ENCODE assay signal across 8 cellular contexts in the genomic region with DNA sequence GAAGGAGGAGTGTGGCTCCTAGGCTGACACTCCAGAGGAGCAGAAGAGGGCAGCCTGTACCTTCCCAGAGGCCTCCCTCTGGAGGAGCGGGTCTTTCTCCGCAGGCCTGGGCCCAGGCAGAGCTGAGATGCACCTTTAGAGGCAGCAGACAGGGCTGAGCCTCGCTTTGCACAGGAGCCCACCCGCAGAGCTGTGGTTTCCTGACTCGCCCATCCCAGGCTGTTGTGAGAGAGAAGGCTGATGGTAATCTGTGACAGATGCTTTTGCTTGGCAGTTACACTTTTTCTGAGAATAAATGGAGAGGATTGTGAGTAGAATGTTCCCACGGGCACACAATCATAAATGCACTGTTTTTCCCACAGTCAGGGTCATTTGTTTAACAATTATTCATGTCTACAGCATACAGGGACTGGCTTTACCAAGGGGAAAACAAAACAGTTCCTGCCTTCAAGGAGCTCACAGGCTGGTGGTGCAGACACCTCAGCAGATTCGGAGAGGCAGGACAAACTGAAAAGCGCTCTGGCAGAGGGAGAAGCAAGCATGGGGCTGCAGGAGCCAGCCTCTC.
A peak's percentile ranks its signal among the peaks of the same experiment; 100 is the strongest.
DNase-seq lines count a peak whose midpoint lies in the region; ATAC-seq lines count a peak whose summit lies in the region.

No MANE protein-coding gene starts in this region.

- no peak overlapping the region for H3K9ac ChIP-seq in SK-N-MC (ENCODE audit: insufficient read length)

- no peaks in the 10 kb centered on the region for H3K36me3 ChIP-seq in SK-N-MC (ENCODE audit: insufficient read depth, low read length)

- peak; percentile 43 for ATAC-seq in HG03039 (IDR thresholded peaks at IDR 0.05; ENCODE audit: unreplicated experiment)

- H3K9me3 ChIP-seq in SK-N-MC (ENCODE audit: low read depth, low read length), result no peaks in the 10 kb centered on the region

- peak overlapping the region; percentile 83 for H3K27ac ChIP-seq in SK-N-MC

- DNase-seq in GM04503 (ENCODE audit: low read depth), result peak; percentile 68
- peak; percentile 89 for DNase-seq in SK-N-MC (ENCODE audit: low read depth, low spot score)
- peak; percentile 64 for DNase-seq in activated naive CD4-positive, alpha-beta T cell treated with anti-CD3 and anti-CD28 coated beads, Interleukin-2, amount 50 U/mL, for 16 hours
- peak; percentile 84 for DNase-seq in islet precursor cell
- DNase-seq in stimulated activated naive CD4-positive, alpha-beta T cell (lab: John Stamatoyannopoulos, UW), result peak; percentile 77 to 88 (median 85)
- no peak for DNase-seq in NCI-H748 (lab: John Stamatoyannopoulos, UW; ENCODE audit: unreplicated experiment)
- no peak for DNase-seq in dedifferentiated amniotic fluid mesenchymal stem cell (ENCODE audit: extremely low spot score)

- peak overlapping the region; percentile 8 for H3K4me3 ChIP-seq in SK-N-MC

Comparison
In these comparisons a context has a peak if more than half of its experiments do, and no peak if none do; other contexts are left out.
1. DNase-seq: peak in GM04503 (single experiment), SK-N-MC (single experiment), activated naive CD4-positive, alpha-beta T cell treated with anti-CD3 and anti-CD28 coated beads, Interleukin-2, amount 50 U/mL, for 16 hours (single experiment), islet precursor cell (single experiment) and stimulated activated naive CD4-positive, alpha-beta T cell (6 of 6); none in NCI-H748 (single experiment) and dedifferentiated amniotic fluid mesenchymal stem cell (single experiment).